2 cellular contexts compared by ENCODE assay signal in genomic region chr7:152108359-152108758, GRCh38.
TF ChIP-seq lines count a peak whose summit lies in the region.

No MANE protein-coding gene starts in this region.

TF ChIP-seq in HepG2, 621 proteins besides CTCF, POLR2A, EP300 and RAD21:
- no peak for TF ChIP-seq SMAD3 (CRISPR knock-in tag; IDR thresholded peaks at IDR 0.05)
- TF ChIP-seq KDM5B (CRISPR knock-in tag; IDR thresholded peaks at IDR 0.05; ENCODE audit: borderline replicate concordance) = no peak
- no peak for TF ChIP-seq HNF4A (CRISPR knock-in tag; IDR thresholded peaks at IDR 0.05)
- no peak for TF ChIP-seq CSRNP2 (CRISPR knock-in tag; conservative IDR thresholded peaks at IDR 0.05; ENCODE audit: low read depth)
- TF ChIP-seq SIN3B (IDR thresholded peaks at IDR 0.05; ENCODE audit: low read length) = no peak
- TF ChIP-seq GATAD1 (CRISPR knock-in tag; IDR thresholded peaks at IDR 0.05) = no peak
- no peak for TF ChIP-seq MED8 (CRISPR knock-in tag; IDR thresholded peaks at IDR 0.05; ENCODE audit: insufficient replicate concordance)
- no peak for TF ChIP-seq JDP2 (CRISPR knock-in tag; IDR thresholded peaks at IDR 0.05; ENCODE audit: borderline replicate concordance)
- no peak for TF ChIP-seq ZBTB39 (CRISPR knock-in tag; IDR thresholded peaks at IDR 0.05)
- TF ChIP-seq PAWR (CRISPR knock-in tag; IDR thresholded peaks at IDR 0.05; ENCODE audit: borderline replicate concordance) = no peak
- TF ChIP-seq ZFP62 (CRISPR knock-in tag; IDR thresholded peaks at IDR 0.05) = no peak
- no peak for TF ChIP-seq PHF5A (CRISPR knock-in tag; IDR thresholded peaks at IDR 0.05; ENCODE audit: low read depth, unreplicated experiment)
- no peak for TF ChIP-seq ZNF276 (CRISPR knock-in tag; IDR thresholded peaks at IDR 0.05; ENCODE audit: low read depth)
- TF ChIP-seq DNMT3B (CRISPR knock-in tag; conservative IDR thresholded peaks at IDR 0.05) = no peak
- TF ChIP-seq ZBTB14 (CRISPR knock-in tag; IDR thresholded peaks at IDR 0.05) = no peak
- no peak for TF ChIP-seq MAZ (IDR thresholded peaks at IDR 0.05; ENCODE audit: borderline replicate concordance, low read depth, low read length)
- no peak for TF ChIP-seq MAZ (CRISPR knock-in tag; IDR thresholded peaks at IDR 0.05; ENCODE audit: low read depth)
- no peak for TF ChIP-seq TGIF2 (CRISPR knock-in tag; IDR thresholded peaks at IDR 0.05)

TF ChIP-seq in GM12878, 131 proteins besides CTCF, POLR2A, EP300 and RAD21:
- TF ChIP-seq ELK1 (IDR thresholded peaks at IDR 0.05; ENCODE audit: low read depth, low read length) = no peak
- TF ChIP-seq MLLT1 (IDR thresholded peaks at IDR 0.05) = no peak
- no peak for TF ChIP-seq BCLAF1 (IDR thresholded peaks at IDR 0.05)
- no peak for TF ChIP-seq JUND (IDR thresholded peaks at IDR 0.05; ENCODE audit: low read depth, low read length)
- no peak for TF ChIP-seq YBX1 (IDR thresholded peaks at IDR 0.05)
- TF ChIP-seq ATF2 (IDR thresholded peaks at IDR 0.05; ENCODE audit: low read length) = no peak
